Comparison of ENCODE assay signal across 8 cellular contexts in the genomic region with DNA sequence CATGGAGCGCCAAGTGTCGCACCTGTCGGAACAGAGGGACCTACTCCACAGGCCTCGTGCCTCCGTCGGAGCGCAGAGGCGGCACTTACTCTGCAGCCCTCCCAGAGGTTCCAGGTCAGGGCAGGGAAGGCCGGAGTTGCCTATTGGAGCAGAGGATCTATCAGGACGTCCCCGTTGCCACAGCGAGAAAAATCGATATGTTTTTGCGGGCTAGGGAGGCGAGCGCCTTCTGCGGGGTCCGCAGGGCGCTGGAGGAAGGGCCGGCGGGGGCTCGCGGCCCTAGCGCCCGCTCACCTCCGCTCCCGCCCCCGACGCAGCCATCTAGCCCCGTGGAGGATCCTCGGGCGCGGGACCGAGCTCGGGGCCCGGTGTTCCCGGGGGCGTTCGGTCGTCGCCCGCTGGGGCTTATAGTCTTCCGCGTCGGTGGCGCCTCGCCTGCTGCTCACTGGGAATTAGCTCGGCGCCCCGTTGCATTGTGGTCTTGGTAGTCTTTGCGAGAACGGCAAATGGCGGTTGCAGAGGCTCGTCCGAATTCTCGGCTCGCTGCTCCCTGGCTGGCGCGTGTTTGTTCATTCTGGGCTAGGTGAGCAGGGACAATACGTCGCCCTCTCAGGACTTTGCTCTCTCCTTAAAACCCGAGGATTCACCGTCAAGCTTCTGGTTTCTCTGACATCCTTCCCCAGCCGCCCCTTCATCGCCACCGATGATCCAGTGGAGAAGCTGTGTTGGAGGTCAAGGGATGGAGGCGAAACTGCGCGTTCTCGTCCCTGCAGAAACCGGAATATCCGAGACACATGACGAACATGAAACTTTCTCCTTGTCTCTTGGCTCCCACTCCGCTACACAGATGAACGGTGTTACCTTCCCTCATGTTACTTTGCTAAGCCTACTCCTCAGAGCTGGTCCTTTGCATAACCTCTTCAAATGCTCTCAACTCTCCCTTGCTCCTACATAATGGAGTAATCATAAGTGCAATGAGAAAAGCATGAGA. TPM values are rescaled to one million over a fixed set of nuclear protein-coding genes. Genes with fewer than 3 reads are reported as not detected.
DNase-seq lines count a peak whose midpoint lies in the region; ATAC-seq and TF ChIP-seq lines count a peak whose summit lies in the region.

A gene (minus strand): TSS at position 425 of the 991 bp plus-strand sequence. CDS start 422 bp downstream, at position 3.

- TF ChIP-seq CTCF in NB4 (IDR thresholded peaks at IDR 0.05; ENCODE audit: low read depth, low read length) (no peak), testis (IDR thresholded peaks at IDR 0.05) (peak in 1 of 3 experiments; percentile 7)

- peak; percentile 89 for DNase-seq in Daoy (ENCODE audit: low read depth)
- peak; percentile 82 for DNase-seq in HCEC 1CT
- DNase-seq in NB4 (ENCODE audit: low read depth), result peak; percentile 90
- peak; percentile 88 for DNase-seq in activated naive CD4-positive, alpha-beta T cell treated with anti-CD3 and anti-CD28 coated beads, Interleukin-2, amount 50 U/mL, for 16 hours
- peak; percentile 86 for DNase-seq in globus pallidus (ENCODE audit: low spot score)
- peak; percentile 85 for DNase-seq in occipital lobe (lab: John Stamatoyannopoulos, UW)
- peak; percentile 97 for DNase-seq in testis

- intact Hi-C loops in testis (cut with DNase I; ENCODE audit: low total_unique reads), result no loop called here

- H3K27me3 ChIP-seq in testis, result no peaks in the 10 kb centered on the region

- H3K27ac ChIP-seq in testis, result peak within 1 kb of the TSS; percentile 88 to 92

- H3K4me3 ChIP-seq in NB4 (ENCODE audit: low read depth, low read length), result peak within 1 kb of the TSS; percentile 91
- peak within 1 kb of the TSS; percentile 83 for H3K4me3 ChIP-seq in testis

- TF ChIP-seq POLR2A in NB4 (IDR thresholded peaks at IDR 0.05; ENCODE audit: extremely low read depth, insufficient read length), result peak; percentile 91
- peak; percentile 22 for TF ChIP-seq POLR2A in testis (IDR thresholded peaks at IDR 0.05)

- no peaks in the 10 kb centered on the region for H3K36me3 ChIP-seq in testis (ENCODE audit: low read depth, missing control alignments)

- no peaks in the 10 kb centered on the region for H3K9me3 ChIP-seq in testis

- peak; percentile 97 for ATAC-seq in SK-N-SH treated with all-trans-retinoic acid at 6 μM for 48 hours

- 0% methylated on average over 13 to 61 of the region's 75 CpGs for WGBS in testis, 2 donors

- peaks cover 7% of the 10 kb centered on the region for H3K4me1 ChIP-seq in testis

TF ChIP-seq in SK-N-SH treated with all-trans-retinoic acid at 6 μM for 48 hours, 23 proteins besides CTCF, POLR2A, EP300 and RAD21:
- TF ChIP-seq CSDC2 (CRISPR knock-in tag; IDR thresholded peaks at IDR 0.05), result no peak
- no peak for TF ChIP-seq PPARA (CRISPR knock-in tag; IDR thresholded peaks at IDR 0.05; ENCODE audit: borderline replicate concordance)
- TF ChIP-seq BACH2 (CRISPR knock-in tag; IDR thresholded peaks at IDR 0.05; ENCODE audit: borderline replicate concordance), result no peak
- no peak for TF ChIP-seq ZNF565 (CRISPR knock-in tag; conservative IDR thresholded peaks at IDR 0.05; ENCODE audit: low read depth)
- no peak for TF ChIP-seq ISL1 (CRISPR knock-in tag; IDR thresholded peaks at IDR 0.05)
- TF ChIP-seq, protein P1, sequence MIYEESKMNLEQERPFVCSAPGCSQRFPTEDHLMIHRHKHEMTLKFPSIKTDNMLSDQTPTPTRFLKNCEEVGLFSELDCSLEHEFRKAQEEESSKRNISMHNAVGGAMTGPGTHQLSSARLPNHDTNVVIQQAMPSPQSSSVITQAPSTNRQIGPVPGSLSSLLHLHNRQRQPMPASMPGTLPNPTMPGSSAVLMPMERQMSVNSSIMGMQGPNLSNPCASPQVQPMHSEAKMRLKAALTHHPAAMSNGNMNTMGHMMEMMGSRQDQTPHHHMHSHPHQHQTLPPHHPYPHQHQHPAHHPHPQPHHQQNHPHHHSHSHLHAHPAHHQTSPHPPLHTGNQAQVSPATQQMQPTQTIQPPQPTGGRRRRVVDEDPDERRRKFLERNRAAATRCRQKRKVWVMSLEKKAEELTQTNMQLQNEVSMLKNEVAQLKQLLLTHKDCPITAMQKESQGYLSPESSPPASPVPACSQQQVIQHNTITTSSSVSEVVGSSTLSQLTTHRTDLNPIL (CRISPR knock-in tag; IDR thresholded peaks at IDR 0.05; ENCODE audit: low read depth), result no peak

RNA-seq across cellular contexts. Expression of the gene that starts here (rescaled TPM):
- total RNA-seq in Daoy (2014; rRNA removed; shearing (Covaris generic)), result 216 and 291 TPM in 2 replicates
- total RNA-seq in occipital lobe (43.0 TPM), testis (100 to 1,000 TPM; 159 to 212 TPM)
- polyA plus RNA-seq in testis (ENCODE audit: insufficient read depth, low read depth, low replicate concordance), result 78.6 TPM

Comparison
In these comparisons a context has a peak if more than half of its experiments do, and no peak if none do; other contexts are left out.
1. Peak in every context shown above with its lines: DNase-seq, ATAC-seq, H3K4me3 ChIP-seq and H3K27ac ChIP-seq.